In genomic region chr4:38534344-38534743, GRCh38 we compare ENCODE assay signal across 30 cellular contexts.
"Had no signal": no experiment of that assay in that cellular context is flagged by ENCODE, and none has a peak within 500 bp of the region (broad histone marks: within the 10 kb centered on the region; RNA-seq: fewer than 3 reads in every experiment).

No MANE protein-coding gene starts in this region.

- H3K27ac ChIP-seq: ascending aorta, breast epithelium, cardiac muscle cell, colonic mucosa, dorsolateral prefrontal cortex, gastrocnemius medialis, heart right ventricle had no signal

- H3K4me1 Mint-ChIP-seq: endodermal cell had no signal

- DNase-seq: activated CD4-positive, alpha-beta memory T cell treated with anti-CD3 and anti-CD28 coated beads for 36 hours; activated CD4-positive, alpha-beta T cell treated with anti-CD3 and anti-CD28 coated beads for 36 hours; activated CD4-positive, alpha-beta T cell treated with anti-CD3 and anti-CD28 coated beads, Interleukin-2, amount 10 ng/mL, durations not matched to agents 24 days and 14 days; activated CD4-positive, CD25-positive, alpha-beta regulatory T cell; activated CD4-positive, CD25-positive, alpha-beta regulatory T cell treated with anti-CD3 and anti-CD28 coated beads, Interleukin-2, amount 50 U/mL, for 72 hours; activated CD8-positive, alpha-beta memory T cell treated with anti-CD3 and anti-CD28 coated beads, Interleukin-2, amount 10 ng/mL, durations not matched to agents 7 days and 5 days; activated CD8-positive, alpha-beta memory T cell treated with anti-CD3 and anti-CD28 coated beads, Interleukin-2, amount 50 U/mL, for 4 hours; activated CD8-positive, alpha-beta T cell treated with anti-CD3 and anti-CD28 coated beads, Interleukin-2, amount 10 ng/mL, durations not matched to agents 7 days and 5 days; activated effector memory CD4-positive, alpha-beta T cell treated with anti-CD3 and anti-CD28 coated beads, Interleukin-2, amount 50 U/mL, for 16 hours; activated naive CD4-positive, alpha-beta T cell treated with anti-CD3 and anti-CD28 coated beads for 36 hours; activated naive CD8-positive, alpha-beta T cell treated with anti-CD3 and anti-CD28 coated beads for 36 hours; activated T-cell treated with anti-CD3 and anti-CD28 coated beads, Interleukin-2, amount 50 U/mL, for 1 hour; activated T-cell treated with anti-CD3 and anti-CD28 coated beads, Interleukin-2, amount 50 U/mL, for 48 hours; central memory CD4-positive, alpha-beta T cell; cerebellar nuclear complex; colonic mucosa; dorsolateral prefrontal cortex; effector memory CD4-positive, alpha-beta T cell; endodermal cell; foreskin fibroblast; gastrocnemius medialis; heart right ventricle; T-helper 2 cell had no signal

- H3K36me3 Mint-ChIP-seq: activated CD4-positive, alpha-beta memory T cell treated with anti-CD3 and anti-CD28 coated beads for 36 hours; activated naive CD4-positive, alpha-beta T cell treated with anti-CD3 and anti-CD28 coated beads, Interleukin-2, amount 50 U/mL, for 24 hours; brain had no signal

- H3K4me3 Mint-ChIP-seq: activated CD4-positive, alpha-beta memory T cell treated with anti-CD3 and anti-CD28 coated beads for 36 hours; activated CD4-positive, alpha-beta T cell treated with anti-CD3 and anti-CD28 coated beads for 36 hours; activated CD4-positive, alpha-beta T cell treated with anti-CD3 and anti-CD28 coated beads, Interleukin-2, amount 10 ng/mL, durations not matched to agents 24 days and 14 days; activated CD8-positive, alpha-beta memory T cell treated with anti-CD3 and anti-CD28 coated beads, Interleukin-2, amount 10 ng/mL, durations not matched to agents 7 days and 5 days; activated CD8-positive, alpha-beta T cell treated with anti-CD3 and anti-CD28 coated beads, Interleukin-2, amount 10 ng/mL, durations not matched to agents 7 days and 5 days; activated naive CD4-positive, alpha-beta T cell treated with anti-CD3 and anti-CD28 coated beads for 36 hours; activated naive CD4-positive, alpha-beta T cell treated with anti-CD3 and anti-CD28 coated beads, Interleukin-2, amount 50 U/mL, for 24 hours; activated naive CD8-positive, alpha-beta T cell treated with anti-CD3 and anti-CD28 coated beads for 36 hours; activated T-helper 1 cell treated with anti-CD3 and anti-CD28 coated beads, Interleukin-12 subunit alpha, Interleukin-12 subunit beta, Interleukin-2, Interleukin-4 antibody, amounts not matched to agents 30 ng/mL and 10 ng/mL and 1 ng/mL, durations not matched to agents 14 hours and 24 hours and 36 hours; brain; endodermal cell had no signal

- H3K36me3 ChIP-seq: ascending aorta, breast epithelium, cardiac muscle cell, colonic mucosa, gastrocnemius medialis, heart right ventricle had no signal

- H3K4me3 ChIP-seq: ascending aorta, breast epithelium, cardiac muscle cell, colonic mucosa, dorsolateral prefrontal cortex, gastrocnemius medialis, heart right ventricle had no signal

- ATAC-seq: activated CD4-positive, alpha-beta T cell treated with anti-CD3 and anti-CD28 coated beads for 36 hours; activated CD8-positive, alpha-beta memory T cell treated with anti-CD3 and anti-CD28 coated beads, Interleukin-2, amount 10 ng/mL, durations not matched to agents 7 days and 5 days; activated CD8-positive, alpha-beta T cell treated with anti-CD3 and anti-CD28 coated beads, Interleukin-2, amount 10 ng/mL, durations not matched to agents 7 days and 5 days; gastrocnemius medialis; heart right ventricle had no signal

- H3K27me3 ChIP-seq: ascending aorta, breast epithelium, cardiac muscle cell, colonic mucosa, gastrocnemius medialis, heart right ventricle had no signal

- H3K9me3 ChIP-seq: ascending aorta, breast epithelium, colonic mucosa, gastrocnemius medialis, heart right ventricle had no signal

- H3K4me1 ChIP-seq: ascending aorta, breast epithelium, gastrocnemius medialis had no signal

- H3K9me3 Mint-ChIP-seq: activated CD4-positive, alpha-beta memory T cell treated with anti-CD3 and anti-CD28 coated beads for 36 hours; activated naive CD4-positive, alpha-beta T cell treated with anti-CD3 and anti-CD28 coated beads for 36 hours; activated naive CD4-positive, alpha-beta T cell treated with anti-CD3 and anti-CD28 coated beads, Interleukin-2, amount 50 U/mL, for 24 hours; activated T-helper 1 cell treated with anti-CD3 and anti-CD28 coated beads, Interleukin-12 subunit alpha, Interleukin-12 subunit beta, Interleukin-2, Interleukin-4 antibody, amounts not matched to agents 30 ng/mL and 10 ng/mL and 1 ng/mL, durations not matched to agents 14 hours and 24 hours and 36 hours; endodermal cell had no signal

- H3K27me3 Mint-ChIP-seq: activated CD4-positive, alpha-beta T cell treated with anti-CD3 and anti-CD28 coated beads for 36 hours; activated naive CD4-positive, alpha-beta T cell treated with anti-CD3 and anti-CD28 coated beads, Interleukin-2, amount 50 U/mL, for 24 hours; activated naive CD8-positive, alpha-beta T cell treated with anti-CD3 and anti-CD28 coated beads for 36 hours; brain had no signal

- H3K27ac Mint-ChIP-seq: activated CD4-positive, alpha-beta memory T cell treated with anti-CD3 and anti-CD28 coated beads for 36 hours; activated CD4-positive, alpha-beta T cell treated with anti-CD3 and anti-CD28 coated beads for 36 hours; activated CD4-positive, alpha-beta T cell treated with anti-CD3 and anti-CD28 coated beads, Interleukin-2, amount 10 ng/mL, durations not matched to agents 24 days and 14 days; activated CD8-positive, alpha-beta memory T cell treated with anti-CD3 and anti-CD28 coated beads, Interleukin-2, amount 10 ng/mL, durations not matched to agents 7 days and 5 days; activated CD8-positive, alpha-beta T cell treated with anti-CD3 and anti-CD28 coated beads, Interleukin-2, amount 10 ng/mL, durations not matched to agents 7 days and 5 days; activated naive CD4-positive, alpha-beta T cell treated with anti-CD3 and anti-CD28 coated beads for 36 hours; activated naive CD4-positive, alpha-beta T cell treated with anti-CD3 and anti-CD28 coated beads, Interleukin-2, amount 50 U/mL, for 24 hours; activated naive CD8-positive, alpha-beta T cell treated with anti-CD3 and anti-CD28 coated beads for 36 hours; activated T-helper 1 cell treated with anti-CD3 and anti-CD28 coated beads, Interleukin-12 subunit alpha, Interleukin-12 subunit beta, Interleukin-2, Interleukin-4 antibody, amounts not matched to agents 30 ng/mL and 10 ng/mL and 1 ng/mL, durations not matched to agents 14 hours and 24 hours and 36 hours; activated T-helper 2 cell treated with anti-CD3 and anti-CD28 coated beads, Interferon-gamma antibody, Interleukin-2, Interleukin-4, amounts not matched to agents 10 μg/mL and 5 μg/mL and 100 μg/mL, durations not matched to agents 14 hours and 24 hours and 36 hours; brain; endodermal cell had no signal
